Comparison of ENCODE assay signal across 1 cellular context in the genomic region with DNA sequence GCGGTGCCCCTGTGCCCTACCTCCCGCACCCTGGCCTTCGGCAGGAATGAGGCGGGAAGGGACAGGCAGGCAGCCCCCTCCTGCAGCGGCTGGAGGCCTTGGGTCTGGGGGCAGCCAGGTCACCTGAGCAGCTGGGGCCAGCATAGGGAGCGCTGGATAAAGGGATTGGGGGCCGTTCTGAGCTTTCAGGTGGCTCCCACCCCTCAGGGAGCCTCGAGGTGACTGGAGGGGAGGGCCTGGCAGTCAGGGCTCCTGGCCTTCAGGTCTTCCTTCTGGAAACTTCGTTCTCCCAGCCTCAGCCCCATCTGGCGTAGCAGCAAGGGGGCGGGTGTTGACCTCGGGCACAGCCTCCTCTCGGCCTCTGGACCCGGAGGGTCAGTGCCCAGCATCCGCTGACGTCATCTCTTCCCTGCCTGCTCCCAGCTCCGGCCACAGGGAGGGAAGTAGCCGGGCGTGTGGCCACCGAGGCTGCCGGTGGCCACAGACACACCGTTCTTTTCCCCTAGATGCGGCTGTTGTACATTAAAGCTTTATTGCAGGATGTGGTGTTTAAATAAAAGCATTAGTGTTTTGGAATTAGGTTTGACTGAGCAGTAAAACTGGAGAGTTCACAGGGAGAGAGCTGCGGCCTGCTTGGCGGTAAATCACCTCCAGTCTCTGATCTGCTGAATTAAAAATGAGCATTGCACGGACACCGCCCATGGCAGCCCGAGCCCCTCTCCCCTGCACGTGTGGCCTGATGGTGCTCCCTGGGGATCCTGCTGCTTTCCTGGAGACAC.
TF ChIP-seq lines count a peak whose summit lies in the region.

No MANE protein-coding gene starts in this region.

TF ChIP-seq in K562, 482 proteins besides CTCF, POLR2A, EP300 and RAD21:
- no peak for TF ChIP-seq SIX5 (IDR thresholded peaks at IDR 0.05; ENCODE audit: borderline replicate concordance in 1 of 2, insufficient read depth in 1 of 2, low read depth in 1 of 2, low read length in 2 of 2)
- TF ChIP-seq EGR1 (conservative IDR thresholded peaks at IDR 0.05), result no peak
- no peak for TF ChIP-seq ZNF232 (CRISPR knock-in tag; IDR thresholded peaks at IDR 0.05)
- TF ChIP-seq, protein P1, sequence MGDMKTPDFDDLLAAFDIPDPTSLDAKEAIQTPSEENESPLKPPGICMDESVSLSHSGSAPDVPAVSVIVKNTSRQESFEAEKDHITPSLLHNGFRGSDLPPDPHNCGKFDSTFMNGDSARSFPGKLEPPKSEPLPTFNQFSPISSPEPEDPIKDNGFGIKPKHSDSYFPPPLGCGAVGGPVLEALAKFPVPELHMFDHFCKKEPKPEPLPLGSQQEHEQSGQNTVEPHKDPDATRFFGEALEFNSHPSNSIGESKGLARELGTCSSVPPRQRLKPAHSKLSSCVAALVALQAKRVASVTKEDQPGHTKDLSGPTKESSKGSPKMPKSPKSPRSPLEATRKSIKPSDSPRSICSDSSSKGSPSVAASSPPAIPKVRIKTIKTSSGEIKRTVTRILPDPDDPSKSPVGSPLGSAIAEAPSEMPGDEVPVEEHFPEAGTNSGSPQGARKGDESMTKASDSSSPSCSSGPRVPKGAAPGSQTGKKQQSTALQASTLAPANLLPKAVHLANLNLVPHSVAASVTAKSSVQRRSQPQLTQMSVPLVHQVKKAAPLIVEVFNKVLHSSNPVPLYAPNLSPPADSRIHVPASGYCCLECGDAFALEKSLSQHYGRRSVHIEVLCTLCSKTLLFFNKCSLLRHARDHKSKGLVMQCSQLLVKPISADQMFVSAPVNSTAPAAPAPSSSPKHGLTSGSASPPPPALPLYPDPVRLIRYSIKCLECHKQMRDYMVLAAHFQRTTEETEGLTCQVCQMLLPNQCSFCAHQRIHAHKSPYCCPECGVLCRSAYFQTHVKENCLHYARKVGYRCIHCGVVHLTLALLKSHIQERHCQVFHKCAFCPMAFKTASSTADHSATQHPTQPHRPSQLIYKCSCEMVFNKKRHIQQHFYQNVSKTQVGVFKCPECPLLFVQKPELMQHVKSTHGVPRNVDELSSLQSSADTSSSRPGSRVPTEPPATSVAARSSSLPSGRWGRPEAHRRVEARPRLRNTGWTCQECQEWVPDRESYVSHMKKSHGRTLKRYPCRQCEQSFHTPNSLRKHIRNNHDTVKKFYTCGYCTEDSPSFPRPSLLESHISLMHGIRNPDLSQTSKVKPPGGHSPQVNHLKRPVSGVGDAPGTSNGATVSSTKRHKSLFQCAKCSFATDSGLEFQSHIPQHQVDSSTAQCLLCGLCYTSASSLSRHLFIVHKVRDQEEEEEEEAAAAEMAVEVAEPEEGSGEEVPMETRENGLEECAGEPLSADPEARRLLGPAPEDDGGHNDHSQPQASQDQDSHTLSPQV (IDR thresholded peaks at IDR 0.05), result no peak
- TF ChIP-seq MXI1 (IDR thresholded peaks at IDR 0.05; ENCODE audit: low read depth, low read length), result no peak
- no peak for TF ChIP-seq PHF20 (IDR thresholded peaks at IDR 0.05; ENCODE audit: partially characterized antibody)
- TF ChIP-seq, protein P2, sequence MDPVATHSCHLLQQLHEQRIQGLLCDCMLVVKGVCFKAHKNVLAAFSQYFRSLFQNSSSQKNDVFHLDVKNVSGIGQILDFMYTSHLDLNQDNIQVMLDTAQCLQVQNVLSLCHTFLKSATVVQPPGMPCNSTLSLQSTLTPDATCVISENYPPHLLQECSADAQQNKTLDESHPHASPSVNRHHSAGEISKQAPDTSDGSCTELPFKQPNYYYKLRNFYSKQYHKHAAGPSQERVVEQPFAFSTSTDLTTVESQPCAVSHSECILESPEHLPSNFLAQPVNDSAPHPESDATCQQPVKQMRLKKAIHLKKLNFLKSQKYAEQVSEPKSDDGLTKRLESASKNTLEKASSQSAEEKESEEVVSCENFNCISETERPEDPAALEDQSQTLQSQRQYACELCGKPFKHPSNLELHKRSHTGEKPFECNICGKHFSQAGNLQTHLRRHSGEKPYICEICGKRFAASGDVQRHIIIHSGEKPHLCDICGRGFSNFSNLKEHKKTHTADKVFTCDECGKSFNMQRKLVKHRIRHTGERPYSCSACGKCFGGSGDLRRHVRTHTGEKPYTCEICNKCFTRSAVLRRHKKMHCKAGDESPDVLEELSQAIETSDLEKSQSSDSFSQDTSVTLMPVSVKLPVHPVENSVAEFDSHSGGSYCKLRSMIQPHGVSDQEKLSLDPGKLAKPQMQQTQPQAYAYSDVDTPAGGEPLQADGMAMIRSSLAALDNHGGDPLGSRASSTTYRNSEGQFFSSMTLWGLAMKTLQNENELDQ (CRISPR knock-in tag; IDR thresholded peaks at IDR 0.05; ENCODE audit: borderline replicate concordance), result no peak
- TF ChIP-seq, protein P3, sequence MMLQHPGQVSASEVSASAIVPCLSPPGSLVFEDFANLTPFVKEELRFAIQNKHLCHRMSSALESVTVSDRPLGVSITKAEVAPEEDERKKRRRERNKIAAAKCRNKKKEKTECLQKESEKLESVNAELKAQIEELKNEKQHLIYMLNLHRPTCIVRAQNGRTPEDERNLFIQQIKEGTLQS (IDR thresholded peaks at IDR 0.05), result peak; percentile 81
- TF ChIP-seq, protein P3 (CRISPR knock-in tag; conservative IDR thresholded peaks at IDR 0.05), result no peak
- TF ChIP-seq MAZ (CRISPR knock-in tag; conservative IDR thresholded peaks at IDR 0.05 in 1 of 2, IDR thresholded peaks at IDR 0.05 in 1 of 2), result no peak
- no peak for TF ChIP-seq ZNF76 (CRISPR knock-in tag; IDR thresholded peaks at IDR 0.05; ENCODE audit: borderline replicate concordance)
- no peak for TF ChIP-seq TAL1 (IDR thresholded peaks at IDR 0.05)
- TF ChIP-seq, protein P4, sequence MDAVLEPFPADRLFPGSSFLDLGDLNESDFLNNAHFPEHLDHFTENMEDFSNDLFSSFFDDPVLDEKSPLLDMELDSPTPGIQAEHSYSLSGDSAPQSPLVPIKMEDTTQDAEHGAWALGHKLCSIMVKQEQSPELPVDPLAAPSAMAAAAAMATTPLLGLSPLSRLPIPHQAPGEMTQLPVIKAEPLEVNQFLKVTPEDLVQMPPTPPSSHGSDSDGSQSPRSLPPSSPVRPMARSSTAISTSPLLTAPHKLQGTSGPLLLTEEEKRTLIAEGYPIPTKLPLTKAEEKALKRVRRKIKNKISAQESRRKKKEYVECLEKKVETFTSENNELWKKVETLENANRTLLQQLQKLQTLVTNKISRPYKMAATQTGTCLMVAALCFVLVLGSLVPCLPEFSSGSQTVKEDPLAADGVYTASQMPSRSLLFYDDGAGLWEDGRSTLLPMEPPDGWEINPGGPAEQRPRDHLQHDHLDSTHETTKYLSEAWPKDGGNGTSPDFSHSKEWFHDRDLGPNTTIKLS (IDR thresholded peaks at IDR 0.05; ENCODE audit: borderline replicate concordance, low read depth), result no peak
- no peak for TF ChIP-seq TRIM24 (IDR thresholded peaks at IDR 0.05)
- TF ChIP-seq E2F5 (CRISPR knock-in tag; IDR thresholded peaks at IDR 0.05), result no peak
- no peak for TF ChIP-seq RBM15 (IDR thresholded peaks at IDR 0.05; ENCODE audit: insufficient read depth, low read length)
- TF ChIP-seq, protein P5, sequence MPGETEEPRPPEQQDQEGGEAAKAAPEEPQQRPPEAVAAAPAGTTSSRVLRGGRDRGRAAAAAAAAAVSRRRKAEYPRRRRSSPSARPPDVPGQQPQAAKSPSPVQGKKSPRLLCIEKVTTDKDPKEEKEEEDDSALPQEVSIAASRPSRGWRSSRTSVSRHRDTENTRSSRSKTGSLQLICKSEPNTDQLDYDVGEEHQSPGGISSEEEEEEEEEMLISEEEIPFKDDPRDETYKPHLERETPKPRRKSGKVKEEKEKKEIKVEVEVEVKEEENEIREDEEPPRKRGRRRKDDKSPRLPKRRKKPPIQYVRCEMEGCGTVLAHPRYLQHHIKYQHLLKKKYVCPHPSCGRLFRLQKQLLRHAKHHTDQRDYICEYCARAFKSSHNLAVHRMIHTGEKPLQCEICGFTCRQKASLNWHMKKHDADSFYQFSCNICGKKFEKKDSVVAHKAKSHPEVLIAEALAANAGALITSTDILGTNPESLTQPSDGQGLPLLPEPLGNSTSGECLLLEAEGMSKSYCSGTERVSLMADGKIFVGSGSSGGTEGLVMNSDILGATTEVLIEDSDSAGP (CRISPR knock-in tag; IDR thresholded peaks at IDR 0.05), result no peak
- no peak for TF ChIP-seq MYBL2 (IDR thresholded peaks at IDR 0.05; ENCODE audit: low read depth)
- TF ChIP-seq MYBL2 (CRISPR knock-in tag; IDR thresholded peaks at IDR 0.05; ENCODE audit: borderline replicate concordance), result no peak
- TF ChIP-seq LEF1 (IDR thresholded peaks at IDR 0.05), result no peak
- no peak for TF ChIP-seq MTA1 (IDR thresholded peaks at IDR 0.05; ENCODE audit: borderline replicate concordance)
- no peak for TF ChIP-seq SNRNP70 (optimal IDR thresholded peaks at IDR 0.05; ENCODE audit: low read depth, low read length)
- peak; percentile 35; the same call in 1 of the 2 replicates for TF ChIP-seq CREM (IDR thresholded peaks at IDR 0.05; ENCODE audit: low read depth)
- TF ChIP-seq NFIC (IDR thresholded peaks at IDR 0.05), result 0 out of 2 replicates have a peak, but pooled peaks have one; percentile 2
- TF ChIP-seq ZNF133 (CRISPR knock-in tag; IDR thresholded peaks at IDR 0.05), result no peak
- TF ChIP-seq TCFL5 (CRISPR knock-in tag; conservative IDR thresholded peaks at IDR 0.05), result no peak
- TF ChIP-seq CHD2 (IDR thresholded peaks at IDR 0.05; ENCODE audit: low read depth, low read length), result no peak
- no peak for TF ChIP-seq ARHGAP35 (IDR thresholded peaks at IDR 0.05; ENCODE audit: partially characterized antibody)
- TF ChIP-seq STAT5A (IDR thresholded peaks at IDR 0.05; ENCODE audit: borderline replicate concordance, low read length), result no peak
- no peak for TF ChIP-seq TEAD4 (IDR thresholded peaks at IDR 0.05; ENCODE audit: low read length)
- no peak for TF ChIP-seq TEAD4 (CRISPR knock-in tag; IDR thresholded peaks at IDR 0.05; ENCODE audit: borderline replicate concordance)
- TF ChIP-seq NR2C2 (CRISPR knock-in tag; IDR thresholded peaks at IDR 0.05), result no peak
- TF ChIP-seq NR2C2 (tag; IDR thresholded peaks at IDR 0.05), result peak; percentile 32; the same call in 1 of the 2 replicates
- no peak for TF ChIP-seq ZNF766 (CRISPR knock-in tag; conservative IDR thresholded peaks at IDR 0.05)
- no peak for TF ChIP-seq GATAD2B (IDR thresholded peaks at IDR 0.05; ENCODE audit: borderline replicate concordance)
- TF ChIP-seq PTBP1 (IDR thresholded peaks at IDR 0.05; ENCODE audit: low read depth, low read length), result no peak
- no peak for TF ChIP-seq ZNF175 (CRISPR knock-in tag; IDR thresholded peaks at IDR 0.05; ENCODE audit: low read depth)
- no peak for TF ChIP-seq ZNF280B (CRISPR knock-in tag; IDR thresholded peaks at IDR 0.05)
- TF ChIP-seq TAF1 (IDR thresholded peaks at IDR 0.05; ENCODE audit: control insufficient read depth, extremely low read depth, insufficient read depth, low read length, severe bottlenecking), result no peak
- TF ChIP-seq ZBTB1 (CRISPR knock-in tag; IDR thresholded peaks at IDR 0.05; ENCODE audit: borderline replicate concordance, low read depth), result no peak
- peak; percentile 42; the same call in 1 of the 2 replicates for TF ChIP-seq JUND (IDR thresholded peaks at IDR 0.05; ENCODE audit: borderline replicate concordance, low read depth, low read length)
- TF ChIP-seq JUND (tag; IDR thresholded peaks at IDR 0.05; ENCODE audit: borderline replicate concordance, low read depth, low read length), result no peak
- no peak for TF ChIP-seq FOXO4 (CRISPR knock-in tag; IDR thresholded peaks at IDR 0.05)
- no peak for TF ChIP-seq NCOR1 (IDR thresholded peaks at IDR 0.05)
- TF ChIP-seq RBFOX2 (IDR thresholded peaks at IDR 0.05; ENCODE audit: low read depth, low read length), result no peak
- no peak for TF ChIP-seq BRD9 (IDR thresholded peaks at IDR 0.05; ENCODE audit: low read depth, partially characterized antibody)
- TF ChIP-seq PURB (CRISPR knock-in tag; IDR thresholded peaks at IDR 0.05; ENCODE audit: low read depth), result no peak
- no peak for TF ChIP-seq ZNF699 (CRISPR knock-in tag; IDR thresholded peaks at IDR 0.05; ENCODE audit: insufficient replicate concordance)
- TF ChIP-seq PHTF2 (CRISPR knock-in tag; IDR thresholded peaks at IDR 0.05), result no peak
- no peak for TF ChIP-seq ATF1 (CRISPR knock-in tag; IDR thresholded peaks at IDR 0.05)
- 0 out of 2 replicates have a peak, but pooled peaks have one; percentile 15 for TF ChIP-seq ATF1 (tag; IDR thresholded peaks at IDR 0.05)
- no peak for TF ChIP-seq GTF2B (IDR thresholded peaks at IDR 0.05; ENCODE audit: extremely low read depth, insufficient read length)
- peak; percentile 81 for TF ChIP-seq ATF7 (IDR thresholded peaks at IDR 0.05)
